In genomic region chr1:19423130-19423529, GRCh38 we compare ENCODE assay signal across 15 cellular contexts.
DNase-seq lines count a peak whose midpoint lies in the region; ATAC-seq and TF ChIP-seq lines count a peak whose summit lies in the region.
"Had no signal": no experiment of that assay in that cellular context is flagged by ENCODE, and none has a peak within 500 bp of the region (broad histone marks: within the 10 kb centered on the region; RNA-seq: fewer than 3 reads in every experiment).

No MANE protein-coding gene starts in this region.

- DNase-seq in A673 (ENCODE audit: low spot score): peak; percentile 77
- peak; percentile 21 for DNase-seq in ELR (ENCODE audit: low read depth)
- peak; percentile 52 for DNase-seq in fibroblast of gingiva (ENCODE audit: low read depth)
- DNase-seq in activated CD4-positive, alpha-beta memory T cell treated with anti-CD3 and anti-CD28 coated beads, Interleukin-2, amount 10 ng/mL, durations not matched to agents 7 days and 5 days: no peak
- DNase-seq in Kasumi-1 (lab: John Stamatoyannopoulos, UW): no peak
- DNase-seq in body of pancreas: no peak
- DNase-seq: activated B cell treated with CpG ODN at 0.5 μM for 24 hours; activated effector memory CD4-positive, alpha-beta T cell treated with Interleukin-2 at 50 U/mL for 16 hours; GF-D8; NCI-H1092 treated with DMSO at 0.1 percent for 48 hours; NCI-H510A had no signal

- no peak overlapping the region for H3K4me2 ChIP-seq in parathyroid adenoma (ENCODE audit: low read length)

- H3K79me2 ChIP-seq in parathyroid adenoma: peaks cover 36% of the 10 kb centered on the region

- no peak overlapping the region for H2AFZ ChIP-seq in parathyroid adenoma

- H3K9ac ChIP-seq in parathyroid adenoma: no peak overlapping the region

- no peak for ATAC-seq in stimulated activated memory B cell treated with anti-CD40 and anti-IgM and Interleukin-4, amounts not matched to agents 10 μg/mL and 1 μg/mL and 100 μg/mL, for 72 hours
- ATAC-seq in body of pancreas: no peak
- ATAC-seq: HepG2 had no signal

- peaks cover 35% of the 10 kb centered on the region for H3K36me3 Mint-ChIP-seq in activated CD4-positive, alpha-beta memory T cell treated with anti-CD3 and anti-CD28 coated beads, Interleukin-2, amount 10 ng/mL, durations not matched to agents 7 days and 5 days (ENCODE audit: low read depth)
- peaks cover 18% of the 10 kb centered on the region for H3K36me3 Mint-ChIP-seq in stimulated activated memory B cell treated with anti-CD40 and anti-IgM and Interleukin-4, amounts not matched to agents 10 μg/mL and 1 μg/mL and 100 μg/mL, for 72 hours

- TF ChIP-seq CTCF in A673 (conservative IDR thresholded peaks at IDR 0.05; ENCODE audit: low read depth, low read length): no peak
- TF ChIP-seq CTCF in parathyroid adenoma (IDR thresholded peaks at IDR 0.05): no peak
- TF ChIP-seq CTCF in body of pancreas (IDR thresholded peaks at IDR 0.05): no peak

- 44 to 65% methylated on average over 5 of the region's 5 CpGs for WGBS in body of pancreas, 2 donors

- H3K4me1 ChIP-seq in A673 (ENCODE audit: insufficient read depth, low read length, poor library complexity, severe bottlenecking): peaks cover 15% of the 10 kb centered on the region
- peaks cover 11% of the 10 kb centered on the region for H3K4me1 ChIP-seq in parathyroid adenoma
- peaks cover 48% of the 10 kb centered on the region for H3K4me1 ChIP-seq in body of pancreas

- POLR2A ChIA-PET in A673 (lab: Charles Lee; ENCODE audit: low non-redundant PET): interaction anchor here (0.6 kb wide), 2 partner anchors 77 to 206 kb away, joined by 3 to 8 read pairs; no protein-coding TSS in a partner anchor
- POLR2A ChIA-PET in activated CD4-positive, alpha-beta memory T cell treated with anti-CD3 and anti-CD28 coated beads, Interleukin-2, amount 10 ng/mL, durations not matched to agents 7 days and 5 days (lab: Charles Lee): interaction anchor here (1.1 to 1.3 kb wide), 2 partner anchors 32 to 61 kb away, joined by 3 read pairs; no protein-coding TSS in a partner anchor

- no peak overlapping the region for H3K4me3 ChIP-seq in A673 (ENCODE audit: low read depth, low read length, poor library complexity, severe bottlenecking)
- no peak overlapping the region for H3K4me3 ChIP-seq in parathyroid adenoma (ENCODE audit: low read depth, low read length)
- H3K4me3 ChIP-seq in body of pancreas: no peak overlapping the region

- H3K27ac ChIP-seq in A673 (ENCODE audit: low read depth, low read length, poor library complexity, severe bottlenecking) (no peak overlapping the region), parathyroid adenoma (peak overlapping the region; percentile 36), body of pancreas (no peak overlapping the region)

- peaks cover 36% of the 10 kb centered on the region for H3K4me1 Mint-ChIP-seq in activated CD4-positive, alpha-beta memory T cell treated with anti-CD3 and anti-CD28 coated beads, Interleukin-2, amount 10 ng/mL, durations not matched to agents 7 days and 5 days
- H3K4me1 Mint-ChIP-seq in stimulated activated memory B cell treated with anti-CD40 and anti-IgM and Interleukin-4, amounts not matched to agents 10 μg/mL and 1 μg/mL and 100 μg/mL, for 72 hours: peaks cover 66% of the 10 kb centered on the region

- intact Hi-C loops in A673 (cut with micrococcal nuclease; ENCODE audit: unreplicated experiment): no loop called here
- intact Hi-C loops in body of pancreas (cut with DNase I): no loop called here

- no TSS peak for BruUV-seq in A673 (replicated peaks; lab: Mats Ljungman, UMichigan)

- H3K27ac Mint-ChIP-seq in activated CD4-positive, alpha-beta memory T cell treated with anti-CD3 and anti-CD28 coated beads, Interleukin-2, amount 10 ng/mL, durations not matched to agents 7 days and 5 days: no peak overlapping the region
- H3K27ac Mint-ChIP-seq in stimulated activated memory B cell treated with anti-CD40 and anti-IgM and Interleukin-4, amounts not matched to agents 10 μg/mL and 1 μg/mL and 100 μg/mL, for 72 hours: no peak overlapping the region
- H3K27ac Mint-ChIP-seq: activated B cell treated with CpG ODN at 0.5 μM for 24 hours had no signal

- CTCF ChIA-PET in A673 (lab: Charles Lee): interaction anchor here (0.6 kb wide), 1 partner anchor 239 kb away, joined by 3 read pairs; no protein-coding TSS in a partner anchor
- CTCF ChIA-PET in activated CD4-positive, alpha-beta memory T cell treated with anti-CD3 and anti-CD28 coated beads, Interleukin-2, amount 10 ng/mL, durations not matched to agents 7 days and 5 days (lab: Charles Lee): interaction anchor here (0.8 kb wide), 1 partner anchor 112 kb away, joined by 3 read pairs; no protein-coding TSS in a partner anchor

- no peak overlapping the region for H3K4me3 Mint-ChIP-seq in activated CD4-positive, alpha-beta memory T cell treated with anti-CD3 and anti-CD28 coated beads, Interleukin-2, amount 10 ng/mL, durations not matched to agents 7 days and 5 days
- no peak overlapping the region for H3K4me3 Mint-ChIP-seq in stimulated activated memory B cell treated with anti-CD40 and anti-IgM and Interleukin-4, amounts not matched to agents 10 μg/mL and 1 μg/mL and 100 μg/mL, for 72 hours
- H3K4me3 Mint-ChIP-seq: activated B cell treated with CpG ODN at 0.5 μM for 24 hours, neural crest cell had no signal

- no peaks in the 10 kb centered on the region for H3K27me3 Mint-ChIP-seq in activated CD4-positive, alpha-beta memory T cell treated with anti-CD3 and anti-CD28 coated beads, Interleukin-2, amount 10 ng/mL, durations not matched to agents 7 days and 5 days
- H3K27me3 Mint-ChIP-seq in stimulated activated memory B cell treated with anti-CD40 and anti-IgM and Interleukin-4, amounts not matched to agents 10 μg/mL and 1 μg/mL and 100 μg/mL, for 72 hours: no peaks in the 10 kb centered on the region
- H3K27me3 Mint-ChIP-seq: activated B cell treated with CpG ODN at 0.5 μM for 24 hours had no signal

- H3K9me3 ChIP-seq in A673 (ENCODE audit: low read depth, low read length, poor library complexity, severe bottlenecking) (no peaks in the 10 kb centered on the region), parathyroid adenoma (ENCODE audit: control insufficient read depth, low read length) (no peaks in the 10 kb centered on the region), body of pancreas (no peaks in the 10 kb centered on the region)

- H3K36me3 ChIP-seq in A673 (ENCODE audit: insufficient read depth, low read length, poor library complexity, severe bottlenecking) (peaks cover 12% of the 10 kb centered on the region), parathyroid adenoma (ENCODE audit: control insufficient read depth, insufficient read depth, low read length) (no peaks in the 10 kb centered on the region), body of pancreas (replicated peaks in 1 of 2; ENCODE audit: insufficient read depth in 1 of 2, low read depth in 2 of 2) (peaks cover 0 to 10% of the 10 kb centered on the region in 2 donors)

- TF ChIP-seq POLR2A in body of pancreas (IDR thresholded peaks at IDR 0.05): no peak

- no peaks in the 10 kb centered on the region for H3K9me3 Mint-ChIP-seq in activated CD4-positive, alpha-beta memory T cell treated with anti-CD3 and anti-CD28 coated beads, Interleukin-2, amount 10 ng/mL, durations not matched to agents 7 days and 5 days
- H3K9me3 Mint-ChIP-seq in stimulated activated memory B cell treated with anti-CD40 and anti-IgM and Interleukin-4, amounts not matched to agents 10 μg/mL and 1 μg/mL and 100 μg/mL, for 72 hours: no peaks in the 10 kb centered on the region
- H3K9me3 Mint-ChIP-seq: activated B cell treated with CpG ODN at 0.5 μM for 24 hours, neural crest cell had no signal

- H3K27me3 ChIP-seq in A673 (replicated peaks; ENCODE audit: insufficient read depth, low read depth, low read length, poor library complexity) (no peaks in the 10 kb centered on the region), parathyroid adenoma (ENCODE audit: control insufficient read depth, insufficient read depth, low read length) (no peaks in the 10 kb centered on the region), body of pancreas (no peaks in the 10 kb centered on the region)

Comparison
In these comparisons a context has a peak if more than half of its experiments do, and no peak if none do; other contexts are left out.
1. DNase-seq: peak in A673 (single experiment), ELR (single experiment) and fibroblast of gingiva (single experiment); none in activated CD4-positive, alpha-beta memory T cell treated with anti-CD3 and anti-CD28 coated beads, Interleukin-2, amount 10 ng/mL, durations not matched to agents 7 days and 5 days (single experiment), Kasumi-1 (0 of 2) and body of pancreas (0 of 4).